16 cellular contexts compared by ENCODE assay signal in genomic region chr4:131441004-131441688, GRCh38.
A peak's percentile ranks its signal among the peaks of the same experiment; 100 is the strongest.
DNase-seq lines count a peak whose midpoint lies in the region; ATAC-seq and TF ChIP-seq lines count a peak whose summit lies in the region.
"Had no signal": no experiment of that assay in that cellular context is flagged by ENCODE, and none has a peak within 500 bp of the region (broad histone marks: within the 10 kb centered on the region; RNA-seq: fewer than 3 reads in every experiment).

No MANE protein-coding gene starts in this region.

- no peaks in the 10 kb centered on the region for H3K36me3 Mint-ChIP-seq in Caco-2 (ENCODE audit: insufficient read depth, unreplicated experiment)

- intact Hi-C loops in cardiac septum (cut with DNase I), result no loop called here
- intact Hi-C loops in left ventricle myocardium superior (cut with micrococcal nuclease), result no loop called here
- intact Hi-C loops in spleen (cut with DNase I; ENCODE audit: low total_unique reads), result no loop called here
- intact Hi-C loops in Caco-2 (cut with micrococcal nuclease; ENCODE audit: unreplicated experiment), result no loop called here

- peak; percentile 73 for DNase-seq in cardiac septum (ENCODE audit: low spot score)
- DNase-seq in left ventricle myocardium superior, result no peak
- peak; percentile 14 for DNase-seq in glomerular visceral epithelial cell (ENCODE audit: extremely low spot score)
- DNase-seq in spleen, result peak; percentile 51
- no peak for DNase-seq in cerebellar nuclear complex (lab: John Stamatoyannopoulos, UW)
- no peak for DNase-seq in Caco-2
- DNase-seq: 8988T; AML-193; CD8-positive, alpha-beta memory T cell; DMS53; GM23248; H7 had no signal

- no peaks in the 10 kb centered on the region for H3K36me3 ChIP-seq in spleen
- H3K36me3 ChIP-seq in Caco-2 (ENCODE audit: control insufficient read depth, insufficient read depth, low read length), result no peaks in the 10 kb centered on the region
- H3K36me3 ChIP-seq: BLaER1 had no signal

- no peaks in the 10 kb centered on the region for H3K27me3 ChIP-seq in spleen (replicated peaks in 1 of 7)
- H3K27me3 ChIP-seq in Caco-2 (replicated peaks; ENCODE audit: control insufficient read depth, insufficient read depth, low read length), result no peaks in the 10 kb centered on the region
- H3K27me3 ChIP-seq: BLaER1 had no signal

- no peak for ATAC-seq in left ventricle myocardium superior
- no peak for ATAC-seq in HG03342 (IDR thresholded peaks at IDR 0.05; ENCODE audit: unreplicated experiment)
- ATAC-seq: K562 had no signal

- no peaks in the 10 kb centered on the region for H3K4me1 ChIP-seq in spleen
- H3K4me1 ChIP-seq in Caco-2, result no peaks in the 10 kb centered on the region
- H3K4me1 ChIP-seq: BLaER1 had no signal

- H3K27me3 Mint-ChIP-seq in Caco-2 (ENCODE audit: insufficient read depth, unreplicated experiment), result no peaks in the 10 kb centered on the region
- H3K27me3 Mint-ChIP-seq: CD8-positive, alpha-beta memory T cell had no signal

- no peak for TF ChIP-seq CTCF in spleen (IDR thresholded peaks at IDR 0.05 in 8 of 11, conservative IDR thresholded peaks at IDR 0.05 in 3 of 11)
- no peak for TF ChIP-seq CTCF in Caco-2 (IDR thresholded peaks at IDR 0.05; ENCODE audit: insufficient read depth in 1 of 2, low read depth in 1 of 2, low read length in 1 of 2, severe bottlenecking in 1 of 2, unreplicated experiment in 1 of 2)

- H3K9me3 Mint-ChIP-seq in Caco-2 (ENCODE audit: unreplicated experiment), result peaks cover 9% of the 10 kb centered on the region

- no peak overlapping the region for H3K27ac Mint-ChIP-seq in Caco-2 (ENCODE audit: unreplicated experiment)
- H3K27ac Mint-ChIP-seq: CD8-positive, alpha-beta memory T cell had no signal

- H3K4me3 Mint-ChIP-seq in Caco-2 (ENCODE audit: unreplicated experiment), result no peak overlapping the region
- H3K4me3 Mint-ChIP-seq: CD8-positive, alpha-beta memory T cell had no signal

- CTCF ChIA-PET in Caco-2 (lab: Charles Lee), result no interaction called here

- H3K4me1 Mint-ChIP-seq in Caco-2 (ENCODE audit: low read depth, unreplicated experiment), result no peaks in the 10 kb centered on the region
- H3K4me1 Mint-ChIP-seq: CD8-positive, alpha-beta memory T cell had no signal

- TF ChIP-seq POLR2A in spleen (IDR thresholded peaks at IDR 0.05), result no peak

- no peak overlapping the region for H3K27ac ChIP-seq in spleen
- H3K27ac ChIP-seq: BLaER1, GM23248, HL-60 had no signal

- WGBS in spleen, 5 donors, result 83 to 90% (median 86%) methylated on average over 6 to 7 of the region's 7 CpGs

- BruUV-seq in Caco-2 (replicated peaks; lab: Mats Ljungman, UMichigan), result no TSS peak

- H3K4me3 ChIP-seq in spleen (no peak overlapping the region), Caco-2 (ENCODE audit: low read depth, low read length) (no peak overlapping the region)
- H3K4me3 ChIP-seq: BLaER1, GM23248, K562 had no signal

- H3K9me3 ChIP-seq in spleen (peaks cover 0 to 45% (median 6%) of the 10 kb centered on the region in 8 donors), Caco-2 (no peaks in the 10 kb centered on the region)
- H3K9me3 ChIP-seq: BLaER1 had no signal

- POLR2A ChIA-PET in Caco-2 (lab: Charles Lee), result no interaction called here

Comparison
In these comparisons a context has a peak if more than half of its experiments do, and no peak if none do; other contexts are left out.
1. DNase-seq: peak in cardiac septum (single experiment), glomerular visceral epithelial cell (single experiment) and spleen (single experiment); none in left ventricle myocardium superior (single experiment), cerebellar nuclear complex (0 of 2) and Caco-2 (0 of 2).